16 cellular contexts compared by ENCODE assay signal in the genomic region with DNA sequence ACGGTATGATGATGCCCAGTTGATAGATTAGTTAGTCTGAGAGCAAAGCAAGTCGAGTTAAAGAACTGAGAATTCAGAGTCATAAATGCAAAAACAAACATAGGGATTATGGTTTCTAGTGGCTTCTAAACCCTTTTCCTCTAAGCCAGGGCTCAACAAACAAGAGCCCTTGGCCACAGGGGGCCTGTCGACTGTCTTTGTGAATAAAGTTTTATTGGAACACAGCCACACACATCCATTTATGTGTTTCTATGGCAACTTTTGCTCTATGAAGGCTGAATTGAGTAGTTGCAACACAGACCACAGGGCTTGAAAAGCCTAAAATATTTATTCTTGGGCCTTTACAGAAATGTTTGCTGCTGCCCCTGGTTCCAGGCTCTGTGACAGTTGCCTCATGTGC.
"Had no signal": no experiment of that assay in that cellular context is flagged by ENCODE, and none has a peak within 500 bp of the region (broad histone marks: within the 10 kb centered on the region; RNA-seq: fewer than 3 reads in every experiment).

No MANE protein-coding gene starts in this region.

- H3K9me3 Mint-ChIP-seq: activated CD8-positive, alpha-beta T cell treated with anti-CD3 and anti-CD28 coated beads for 36 hours; activated naive CD8-positive, alpha-beta T cell treated with anti-CD3 and anti-CD28 coated beads, Interleukin-2, amount 50 U/mL, for 24 hours; stimulated activated effector memory CD8-positive, alpha-beta T cell treated with anti-CD3 and anti-CD28 coated beads, Interleukin-12 subunit alpha, Interleukin-12 subunit beta, amount 100 ng/mL, for 72 hours had no signal

- FAIRE-seq: endothelial cell of umbilical vein, kidney had no signal

- H3K27me3 ChIP-seq: colonic mucosa, gastrocnemius medialis, right atrium auricular region, tibial artery had no signal

- DNase-seq: activated CD4-positive, alpha-beta T cell treated with anti-CD3 and anti-CD28 coated beads for 36 hours; activated CD8-positive, alpha-beta memory T cell treated with anti-CD3 and anti-CD28 coated beads, Interleukin-2, amount 50 U/mL, for 4 hours; activated CD8-positive, alpha-beta T cell treated with anti-CD3 and anti-CD28 coated beads for 36 hours; activated naive CD4-positive, alpha-beta T cell treated with Interleukin-2 at 50 U/mL for 16 hours; activated naive CD8-positive, alpha-beta T cell treated with anti-CD3 and anti-CD28 coated beads, Interleukin-2, amount 50 U/mL, for 24 hours; colonic mucosa; gastrocnemius medialis; kidney; left ventricle myocardium inferior; mesendoderm; T-helper 9 cell; tibial artery; WERI-Rb-1 had no signal

- H3K27me3 Mint-ChIP-seq: activated CD4-positive, alpha-beta T cell treated with anti-CD3 and anti-CD28 coated beads for 36 hours; activated CD8-positive, alpha-beta T cell treated with anti-CD3 and anti-CD28 coated beads for 36 hours; activated naive CD8-positive, alpha-beta T cell treated with anti-CD3 and anti-CD28 coated beads, Interleukin-2, amount 50 U/mL, for 24 hours had no signal

- H3K4me1 Mint-ChIP-seq: activated CD4-positive, alpha-beta T cell treated with anti-CD3 and anti-CD28 coated beads for 36 hours; activated naive CD8-positive, alpha-beta T cell treated with anti-CD3 and anti-CD28 coated beads, Interleukin-2, amount 50 U/mL, for 24 hours; stimulated activated effector memory CD8-positive, alpha-beta T cell treated with anti-CD3 and anti-CD28 coated beads, Interleukin-12 subunit alpha, Interleukin-12 subunit beta, amount 100 ng/mL, for 72 hours had no signal

- H3K27ac ChIP-seq: colonic mucosa, gastrocnemius medialis, left ventricle myocardium inferior, right atrium auricular region, WERI-Rb-1 had no signal

- H3K4me1 ChIP-seq: colonic mucosa, right atrium auricular region had no signal

- H3K4me3 ChIP-seq: colonic mucosa, gastrocnemius medialis, left ventricle myocardium inferior, right atrium auricular region, tibial artery had no signal

- H3K4me3 Mint-ChIP-seq: activated CD4-positive, alpha-beta T cell treated with anti-CD3 and anti-CD28 coated beads for 36 hours; activated CD8-positive, alpha-beta T cell treated with anti-CD3 and anti-CD28 coated beads for 36 hours; activated naive CD8-positive, alpha-beta T cell treated with anti-CD3 and anti-CD28 coated beads, Interleukin-2, amount 50 U/mL, for 24 hours; stimulated activated effector memory CD8-positive, alpha-beta T cell treated with anti-CD3 and anti-CD28 coated beads, Interleukin-12 subunit alpha, Interleukin-12 subunit beta, amount 100 ng/mL, for 72 hours had no signal

- H3K9me3 ChIP-seq: colonic mucosa, gastrocnemius medialis, left ventricle myocardium inferior, right atrium auricular region, tibial artery had no signal

- ATAC-seq: activated CD4-positive, alpha-beta T cell treated with anti-CD3 and anti-CD28 coated beads for 36 hours; activated CD8-positive, alpha-beta T cell treated with anti-CD3 and anti-CD28 coated beads for 36 hours; activated naive CD8-positive, alpha-beta T cell treated with anti-CD3 and anti-CD28 coated beads, Interleukin-2, amount 50 U/mL, for 24 hours; gastrocnemius medialis had no signal

- H3K27ac Mint-ChIP-seq: activated CD4-positive, alpha-beta T cell treated with anti-CD3 and anti-CD28 coated beads for 36 hours; activated CD8-positive, alpha-beta T cell treated with anti-CD3 and anti-CD28 coated beads for 36 hours; activated naive CD8-positive, alpha-beta T cell treated with anti-CD3 and anti-CD28 coated beads, Interleukin-2, amount 50 U/mL, for 24 hours; stimulated activated effector memory CD8-positive, alpha-beta T cell treated with anti-CD3 and anti-CD28 coated beads, Interleukin-12 subunit alpha, Interleukin-12 subunit beta, amount 100 ng/mL, for 72 hours had no signal

- H3K36me3 Mint-ChIP-seq: stimulated activated effector memory CD8-positive, alpha-beta T cell treated with anti-CD3 and anti-CD28 coated beads, Interleukin-12 subunit alpha, Interleukin-12 subunit beta, amount 100 ng/mL, for 72 hours had no signal

- H3K36me3 ChIP-seq: colonic mucosa, gastrocnemius medialis, left ventricle myocardium inferior, right atrium auricular region, tibial artery, WERI-Rb-1 had no signal
